In the genomic region with DNA sequence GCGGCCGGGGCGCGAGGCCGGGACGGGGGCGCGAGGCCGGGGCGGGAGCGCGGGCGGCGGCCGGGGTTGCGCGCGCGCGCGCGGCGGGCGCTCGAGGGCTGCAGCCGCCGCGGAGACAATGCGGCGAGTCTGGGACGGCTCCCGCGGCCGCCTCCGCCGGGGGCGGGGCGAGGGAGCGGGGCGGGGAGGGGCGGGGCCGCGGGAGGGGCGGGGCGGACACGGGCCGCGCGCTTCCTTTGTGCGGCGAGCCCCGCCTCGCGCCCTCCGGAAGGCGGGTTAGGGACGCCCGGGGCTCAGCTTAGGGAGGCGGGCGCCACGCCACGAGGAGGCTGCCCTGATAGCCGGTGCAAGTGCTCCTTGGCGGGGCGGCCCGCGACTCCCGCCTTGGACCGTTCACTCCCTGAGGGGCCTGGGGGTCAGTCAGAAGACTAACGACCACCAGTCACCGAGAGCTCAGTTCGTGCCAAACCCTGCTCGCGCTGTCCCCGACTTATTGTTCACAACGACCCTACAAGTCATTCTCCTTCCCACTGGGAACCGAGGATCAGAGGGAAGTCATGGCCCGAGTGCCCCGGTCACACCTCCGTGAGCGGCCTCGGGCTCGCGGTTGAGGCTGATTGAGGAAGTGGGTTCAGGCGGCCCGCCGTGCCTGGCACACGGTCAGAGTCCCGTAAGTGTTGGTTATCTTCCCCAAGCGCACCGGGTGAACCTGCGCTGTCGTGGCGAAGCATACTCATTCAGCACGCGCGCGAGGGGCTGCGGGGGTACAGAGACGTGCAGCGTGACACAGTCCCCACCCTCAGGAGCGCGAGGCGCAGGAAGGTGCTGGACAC, we compare ENCODE assay signal across 8 cellular contexts. TPM values are rescaled to one million over a fixed set of nuclear protein-coding genes. Genes with fewer than 3 reads are reported as not detected.
DNase-seq lines count a peak whose midpoint lies in the region.

No MANE protein-coding gene starts in this region.

- no peaks in the 10 kb centered on the region for H3K9me3 ChIP-seq in neuron (ENCODE audit: low read length)

- peaks cover 21% of the 10 kb centered on the region for H3K36me3 ChIP-seq in neuron (ENCODE audit: insufficient read depth, low read length)

- peak overlapping the region; percentile 72 for H2AFZ ChIP-seq in neuron (ENCODE audit: low read depth, low read length)

- no peaks in the 10 kb centered on the region for H3K27me3 ChIP-seq in neuron (ENCODE audit: insufficient read depth, low read length)

- DNase-seq in ELF-1 (ENCODE audit: low read depth, low spot score) (peak; percentile 80), GOT3 (lab: John Stamatoyannopoulos, UW) (peak; percentile 26), LHCN-M2 (ENCODE audit: low read depth) (peak; percentile 82), SHP77 treated with DMSO at 0.1 percent for 48 hours (lab: John Stamatoyannopoulos, UW) (peak; percentile 40), foreskin melanocyte (peak; percentile 67), stromal cell of bone marrow (ENCODE audit: low read depth) (peak; percentile 65)
- DNase-seq in activated gamma-delta T cell treated with anti-CD3 and anti-CD28 coated beads, Interleukin-2, amount 50 U/mL, for 16 hours (ENCODE audit: low read depth): peak; percentile 66

- H3K4me1 ChIP-seq in neuron (ENCODE audit: insufficient read depth, low read length): peaks cover 49% of the 10 kb centered on the region

- H3K4me3 ChIP-seq in neuron (ENCODE audit: low read length): peak overlapping the region; percentile 89

RNA-seq across cellular contexts. Expression of a gene that starts 29.1 kb away (rescaled TPM):
- 0.51 TPM in 1 of 2 replicates, not detected in the other for total RNA-seq in LHCN-M2 (2014; rRNA removed)
- polyA plus RNA-seq in LHCN-M2 (2012): not detected

Comparison
In these comparisons a context has a peak if more than half of its experiments do, and no peak if none do; other contexts are left out.
1. Peak in every context shown above with its lines: DNase-seq and H3K4me3 ChIP-seq.
2. DNase-seq: peak in every context shown above with its lines; median percentile 82 in LHCN-M2; 80 in ELF-1; 67 in foreskin melanocyte; 66 in activated gamma-delta T cell treated with anti-CD3 and anti-CD28 coated beads, Interleukin-2, amount 50 U/mL, for 16 hours; 65 in stromal cell of bone marrow; 40 in SHP77 treated with DMSO at 0.1 percent for 48 hours; 26 in GOT3.